8 cellular contexts compared by ENCODE assay signal in the genomic region with DNA sequence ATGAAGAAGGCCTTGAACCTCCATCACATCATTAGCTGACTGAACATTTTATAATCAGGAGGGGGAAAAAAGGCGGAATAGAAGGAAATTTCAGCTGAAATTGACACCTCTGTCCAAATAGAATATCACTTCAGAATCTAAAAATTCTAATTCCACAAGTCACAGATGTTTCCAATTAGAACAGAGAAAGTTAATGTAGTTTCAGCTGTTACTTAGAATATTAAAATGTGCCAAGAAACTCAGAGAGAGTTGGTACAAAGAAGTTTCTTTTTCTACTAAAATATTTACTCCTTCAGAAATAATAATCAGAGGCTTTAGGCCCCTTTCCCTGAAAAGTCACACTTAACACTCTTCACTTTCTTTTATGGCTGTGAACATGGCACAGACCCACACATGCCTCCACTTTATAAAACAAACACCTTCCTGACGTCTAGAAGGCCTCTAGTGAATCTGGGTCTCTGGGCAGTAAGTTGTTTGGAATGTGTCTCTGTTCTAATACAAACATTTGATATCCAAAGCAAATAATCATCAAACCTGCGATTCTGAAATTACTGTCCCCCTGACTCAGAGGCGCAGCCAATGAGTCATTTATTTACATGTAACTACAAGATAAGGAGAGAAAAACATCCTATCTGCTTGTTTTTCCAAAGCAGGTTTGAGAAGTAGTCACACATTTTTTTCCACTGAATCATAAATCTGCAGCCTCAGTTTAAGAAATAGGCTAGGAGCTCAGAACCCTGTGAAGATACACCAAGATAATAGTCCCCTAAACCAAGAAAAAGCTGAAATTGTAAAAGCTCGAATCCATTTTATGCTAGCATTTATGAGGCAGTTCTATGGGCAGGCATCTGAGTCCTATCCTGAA.
DNase-seq lines count a peak whose midpoint lies in the region; ATAC-seq, FAIRE-seq and TF ChIP-seq lines count a peak whose summit lies in the region.

No MANE protein-coding gene starts in this region.

- H3K27ac ChIP-seq in A673 (ENCODE audit: low read depth, low read length, poor library complexity, severe bottlenecking) = peak overlapping the region; percentile 58
- H3K27ac ChIP-seq in HUES64 (ENCODE audit: low read depth, low read length) = peak overlapping the region; percentile 54
- peak overlapping the region; percentile 98 for H3K27ac ChIP-seq in mesodermal cell (ENCODE audit: low read depth, low read length, severe bottlenecking)

- POLR2A ChIA-PET in A673 (lab: Charles Lee; ENCODE audit: low non-redundant PET) (interaction anchor here (0.5 kb wide), 1 partner anchor 1579 kb away, joined by 3 read pairs; no protein-coding TSS in a partner anchor), HEK293T (lab: Yijun Ruan, JAX) (interaction anchor here (0.9 to 1.3 kb wide), 3 partner anchors 35 to 266 kb away, joined by 3 to 5 read pairs (median 3); no protein-coding TSS in a partner anchor)
- POLR2A ChIA-PET in naive thymus-derived CD8-positive, alpha-beta T cell (lab: Charles Lee) = no interaction called here

- H3K4me3 ChIP-seq in A673 (ENCODE audit: low read depth, low read length, poor library complexity, severe bottlenecking) = no peak overlapping the region
- no peak overlapping the region for H3K4me3 ChIP-seq in HUES64 (ENCODE audit: low read length)
- no peak overlapping the region for H3K4me3 ChIP-seq in bronchial epithelial cell (ENCODE audit: low read depth, low read length)
- H3K4me3 ChIP-seq in mesodermal cell (ENCODE audit: extremely low read depth, insufficient read depth, low read length, poor library complexity, severe bottlenecking) = no peak overlapping the region

- FAIRE-seq in bronchial epithelial cell (lab: Jason Lieb, UNC) = no peak

- H3K27me3 ChIP-seq in A673 (replicated peaks; ENCODE audit: insufficient read depth, low read depth, low read length, poor library complexity) (no peaks in the 10 kb centered on the region), HUES64 (ENCODE audit: insufficient read depth, low read length) (no peaks in the 10 kb centered on the region), bronchial epithelial cell (ENCODE audit: control insufficient read depth, insufficient read depth, low read length) (no peaks in the 10 kb centered on the region)

- H3K9me3 ChIP-seq in A673 (ENCODE audit: low read depth, low read length, poor library complexity, severe bottlenecking) = no peaks in the 10 kb centered on the region
- H3K9me3 ChIP-seq in HUES64 (ENCODE audit: insufficient read depth, low read depth, low read length) = peaks cover 14% of the 10 kb centered on the region
- H3K9me3 ChIP-seq in mesodermal cell (ENCODE audit: control insufficient read depth, low read length) = peaks cover 20% of the 10 kb centered on the region

- no peaks in the 10 kb centered on the region for H3K4me1 Mint-ChIP-seq in naive thymus-derived CD8-positive, alpha-beta T cell

- peaks cover 0 to 19% (median 0%) of the 10 kb centered on the region in 3 donors for H3K36me3 Mint-ChIP-seq in naive thymus-derived CD8-positive, alpha-beta T cell

- no peak overlapping the region for H3K27ac Mint-ChIP-seq in naive thymus-derived CD8-positive, alpha-beta T cell

- CTCF ChIA-PET in A673 (lab: Charles Lee) = no interaction called here
- CTCF ChIA-PET in HEK293T (lab: Yijun Ruan, JAX) = interaction anchor here (0.7 to 1.3 kb wide), 2 partner anchors 84 to 163 kb away, joined by 3 to 4 read pairs; no protein-coding TSS in a partner anchor

- H3K27me3 Mint-ChIP-seq in naive thymus-derived CD8-positive, alpha-beta T cell = peaks cover 3 to 20% (median 6%) of the 10 kb centered on the region in 5 donors

- peaks cover 5 to 41% (median 17%) of the 10 kb centered on the region in 9 donors for H3K9me3 Mint-ChIP-seq in naive thymus-derived CD8-positive, alpha-beta T cell

- WGBS in HUES64 = 61% methylated on average over 3 of the region's 5 CpGs
- 41% methylated on average over 3 of the region's 5 CpGs; no CpG with 5 or more reads in 1 of the 2 experiments for WGBS in mesodermal cell (ENCODE audit: insufficient coverage in 2 of 2), 2 experiments

- no peak for TF ChIP-seq CTCF in A673 (conservative IDR thresholded peaks at IDR 0.05; ENCODE audit: low read depth, low read length)
- TF ChIP-seq CTCF in bronchial epithelial cell (IDR thresholded peaks at IDR 0.05; ENCODE audit: insufficient read depth, low read length, severe bottlenecking) = no peak

- H3K4me1 ChIP-seq in A673 (ENCODE audit: insufficient read depth, low read length, poor library complexity, severe bottlenecking) (peaks cover 23% of the 10 kb centered on the region), HUES64 (ENCODE audit: insufficient read depth, low read length) (peaks cover 9% of the 10 kb centered on the region; the same call in 1 of the 2 replicates), mesodermal cell (ENCODE audit: control insufficient read depth, insufficient read depth, low read length, poor library complexity, severe bottlenecking) (peaks cover 46% of the 10 kb centered on the region)

- DNase-seq in A673 (ENCODE audit: low spot score) (peak; percentile 50), bronchial epithelial cell (ENCODE audit: low read depth) (peak; percentile 100), activated gamma-delta T cell (lab: John Stamatoyannopoulos, UW) (no peak), HEK293T (ENCODE audit: extremely low spot score) (no peak), cerebellar cortex (ENCODE audit: low spot score) (no peak)
- no peak for DNase-seq in naive thymus-derived CD8-positive, alpha-beta T cell

- H3K36me3 ChIP-seq in A673 (ENCODE audit: insufficient read depth, low read length, poor library complexity, severe bottlenecking) (no peaks in the 10 kb centered on the region), HUES64 (ENCODE audit: insufficient read depth, low read length) (no peaks in the 10 kb centered on the region), bronchial epithelial cell (ENCODE audit: control insufficient read depth, insufficient read depth, low read length) (no peaks in the 10 kb centered on the region), mesodermal cell (ENCODE audit: control insufficient read depth, insufficient read depth, low read length) (peaks cover 3% of the 10 kb centered on the region)

- H3K4me3 Mint-ChIP-seq in naive thymus-derived CD8-positive, alpha-beta T cell = no peak overlapping the region

- peak overlapping the region; percentile 12; the same call in 1 of the 2 replicates for H3K9ac ChIP-seq in HUES64 (ENCODE audit: low read depth, low read length)

- BruUV-seq in A673 (replicated peaks; lab: Mats Ljungman, UMichigan) = no TSS peak

- intact Hi-C loops in A673 (cut with micrococcal nuclease; ENCODE audit: unreplicated experiment) = no loop called here

- no peak for ATAC-seq in naive thymus-derived CD8-positive, alpha-beta T cell

TF ChIP-seq in HEK293T, 16 proteins besides CTCF, POLR2A, EP300 and RAD21:
- no peak for TF ChIP-seq ZNF384 (IDR thresholded peaks at IDR 0.05)

Comparison
In these comparisons a context has a peak if more than half of its experiments do, and no peak if none do; other contexts are left out.
1. DNase-seq: peak in A673 (single experiment) and bronchial epithelial cell (single experiment); none in activated gamma-delta T cell (single experiment), HEK293T (single experiment), naive thymus-derived CD8-positive, alpha-beta T cell (0 of 10) and cerebellar cortex (single experiment).
2. Peak in every context shown above with its lines, with median percentiles within 50 percentile points of each other: H3K27ac ChIP-seq.